28 cellular contexts compared by ENCODE assay signal in the genomic region with DNA sequence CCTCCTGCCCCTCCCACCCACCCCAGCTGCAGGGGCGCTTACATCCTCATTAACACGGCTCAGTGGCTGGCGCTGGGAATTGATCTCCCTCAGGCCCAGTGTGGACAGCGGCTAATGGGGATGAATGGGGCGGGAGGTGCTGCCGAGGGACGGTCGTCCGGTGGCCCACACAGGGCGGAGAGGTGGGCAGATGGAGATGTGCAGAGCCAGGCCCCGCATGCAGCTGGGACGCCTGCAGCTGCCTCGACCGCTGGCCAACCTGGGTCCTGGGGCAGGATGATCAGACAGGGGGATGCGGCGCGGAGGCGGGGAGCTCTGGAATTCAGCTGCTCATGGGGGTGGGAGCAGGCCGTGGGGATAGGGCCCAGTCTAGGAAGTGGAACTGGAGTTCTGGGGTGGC. TPM values are rescaled to one million over a fixed set of nuclear protein-coding genes. Genes with fewer than 3 reads are reported as not detected.
"Had no signal": no experiment of that assay in that cellular context is flagged by ENCODE, and none has a peak within 500 bp of the region (broad histone marks: within the 10 kb centered on the region; RNA-seq: fewer than 3 reads in every experiment).

No MANE protein-coding gene starts in this region.

- ATAC-seq: activated T-helper 17 cell treated with anti-CD3 and anti-CD28 coated beads, Interleukin-2, amount 50 U/mL, for 72 hours; foreskin keratinocyte; left colon; lower lobe of right lung; naive thymus-derived CD8-positive, alpha-beta T cell; sciatic nerve; stimulated activated naive CD8-positive, alpha-beta T cell treated with anti-CD3 and anti-CD28 coated beads, Interleukin-15, Interleukin-2, amounts not matched to agents 100 U/mL and 50 U/mL, for 24 hours had no signal

- H3K36me3 ChIP-seq: esophagus muscularis mucosa, lower lobe of right lung, transverse colon had no signal

- H3K4me3 ChIP-seq: esophagus muscularis mucosa, lower lobe of right lung, skin epidermis, testis, transverse colon had no signal

- H3K9me3 ChIP-seq: esophagus muscularis mucosa, lower lobe of right lung, testis, transverse colon had no signal

- DNase-seq: activated CD4-positive, alpha-beta memory T cell treated with anti-CD3 and anti-CD28 coated beads for 36 hours; activated CD4-positive, alpha-beta T cell treated with anti-CD3 and anti-CD28 coated beads for 48 hours; activated CD8-positive, alpha-beta memory T cell treated with anti-CD3 and anti-CD28 coated beads, Interleukin-2, amount 50 U/mL, for 48 hours; activated gamma-delta T cell treated with Interleukin-2 at 50 U/mL for 16 hours; activated naive CD4-positive, alpha-beta T cell treated with anti-CD3 and anti-CD28 coated beads, Interleukin-2, amount 50 U/mL, for 16 hours; activated T-cell treated with anti-CD3 and anti-CD28 coated beads, Interleukin-2, amount 50 U/mL, for 24 hours; amygdala; cortex of kidney; foreskin keratinocyte; islet precursor cell; left colon; lower lobe of right lung; mesenchymal stem cell; naive thymus-derived CD8-positive, alpha-beta T cell; stimulated activated CD4-positive, alpha-beta T cell treated with anti-CD3 and anti-CD28 coated beads, Interleukin-12 subunit alpha, Interleukin-12 subunit beta, amount 100 ng/mL, for 4 hours; stimulated activated CD4-positive, alpha-beta T cell treated with anti-CD3 and anti-CD28 coated beads, Interleukin-4, amount 100 ng/mL, for 1 hour; stimulated activated naive CD8-positive, alpha-beta T cell treated with anti-CD3 and anti-CD28 coated beads, Interleukin-15, Interleukin-2, amounts not matched to agents 100 U/mL and 50 U/mL, for 24 hours; T-helper 1 cell; testis; transverse colon had no signal

- H3K4me1 ChIP-seq: foreskin keratinocyte, testis had no signal

- H3K27ac ChIP-seq: esophagus muscularis mucosa, foreskin keratinocyte, lower lobe of right lung, skin epidermis, testis, transverse colon had no signal

- H3K27me3 ChIP-seq: testis had no signal

RNA-seq across cellular contexts. Expression of gene EIF4E1B, which starts 34.4 kb away (rescaled TPM):
- total RNA-seq: activated CD4-positive, alpha-beta memory T cell treated with anti-CD3 and anti-CD28 coated beads for 36 hours; activated CD8-positive, alpha-beta memory T cell treated with anti-CD3 and anti-CD28 coated beads for 36 hours; activated T-helper 17 cell treated with anti-CD3 and anti-CD28 coated beads, Interleukin-2, amount 50 U/mL, for 72 hours; chondrocyte; esophagus muscularis mucosa; foreskin keratinocyte; left colon; lower lobe of right lung; naive thymus-derived CD8-positive, alpha-beta T cell; osteocyte; posterior vena cava; sciatic nerve; transverse colon had no signal

RNA-seq across cellular contexts. Expression of gene SNCB, which starts 34.6 kb away (rescaled TPM):
- total RNA-seq: activated CD8-positive, alpha-beta memory T cell treated with anti-CD3 and anti-CD28 coated beads for 36 hours; activated T-helper 17 cell treated with anti-CD3 and anti-CD28 coated beads, Interleukin-2, amount 50 U/mL, for 72 hours; esophagus muscularis mucosa; left colon; lower lobe of right lung; naive thymus-derived CD8-positive, alpha-beta T cell; osteocyte; posterior vena cava; sciatic nerve; transverse colon had no signal
